In genomic region chr17:7855643-7856080, GRCh38 we compare ENCODE assay signal across 9 cellular contexts. TPM values are rescaled to one million over a fixed set of nuclear protein-coding genes. Genes with fewer than 3 reads are reported as not detected.
DNase-seq lines count a peak whose midpoint lies in the region; ATAC-seq and TF ChIP-seq lines count a peak whose summit lies in the region.
"Had no signal": no experiment of that assay in that cellular context is flagged by ENCODE, and none has a peak within 500 bp of the region (broad histone marks: within the 10 kb centered on the region; RNA-seq: fewer than 3 reads in every experiment).

No MANE protein-coding gene starts in this region.

- intact Hi-C loops in A673 (cut with micrococcal nuclease; ENCODE audit: unreplicated experiment), result no loop called here

- H3K27me3 ChIP-seq in A673 (replicated peaks; ENCODE audit: insufficient read depth, low read depth, low read length, poor library complexity) (no peaks in the 10 kb centered on the region), HUES6 (ENCODE audit: control insufficient read depth, insufficient read depth, low read length) (peaks cover 47% of the 10 kb centered on the region), ectodermal cell (ENCODE audit: control insufficient read depth, insufficient read depth, low read length, poor library complexity, severe bottlenecking) (no peaks in the 10 kb centered on the region)

- no TSS peak for BruUV-seq in A673 (replicated peaks; lab: Mats Ljungman, UMichigan)

- peaks cover 16% of the 10 kb centered on the region for H3K27me3 Mint-ChIP-seq in nephron progenitor cell (ENCODE audit: low read depth, poor library complexity)

- peak overlapping the region; percentile 93 for H3K27ac ChIP-seq in A673 (ENCODE audit: low read depth, low read length, poor library complexity, severe bottlenecking)
- H3K27ac ChIP-seq in HUES6 (ENCODE audit: low read depth, low read length), result no peak overlapping the region
- H3K27ac ChIP-seq in ectodermal cell (ENCODE audit: insufficient read depth, low read depth, low read length, poor library complexity, severe bottlenecking), result no peak overlapping the region

- ATAC-seq in HG03025 (IDR thresholded peaks at IDR 0.05; ENCODE audit: low FRiP score, unreplicated experiment), result no peak
- ATAC-seq in HG02840 (IDR thresholded peaks at IDR 0.05; ENCODE audit: low FRiP score, unreplicated experiment), result no peak

- no peak overlapping the region for H3K4me3 Mint-ChIP-seq in nephron progenitor cell

- WGBS in ectodermal cell, 2 experiments, result 1 to 2% methylated on average over 20 of the region's 20 CpGs

- peak overlapping the region; percentile 53 for H3K27ac Mint-ChIP-seq in nephron progenitor cell

- H3K9me3 Mint-ChIP-seq in nephron progenitor cell, result no peaks in the 10 kb centered on the region

- peaks cover 17% of the 10 kb centered on the region for H3K4me1 Mint-ChIP-seq in nephron progenitor cell

- peaks cover 18% of the 10 kb centered on the region for H3K4me1 ChIP-seq in A673 (ENCODE audit: insufficient read depth, low read length, poor library complexity, severe bottlenecking)
- H3K4me1 ChIP-seq in HUES6 (ENCODE audit: control insufficient read depth, insufficient read depth, low read length), result peaks cover 28% of the 10 kb centered on the region
- peaks cover 32% of the 10 kb centered on the region for H3K4me1 ChIP-seq in ectodermal cell (ENCODE audit: control insufficient read depth, insufficient read depth, low read length)

- peaks cover 32% of the 10 kb centered on the region for H3K36me3 Mint-ChIP-seq in nephron progenitor cell (ENCODE audit: low read depth)

- H3K4me3 ChIP-seq in A673 (ENCODE audit: low read depth, low read length, poor library complexity, severe bottlenecking) (peak overlapping the region; percentile 65), HUES6 (ENCODE audit: low read depth, low read length) (peak overlapping the region; percentile 79), ectodermal cell (ENCODE audit: insufficient read depth, low read depth, low read length) (peak overlapping the region; percentile 74)

- peak overlapping the region; percentile 64 for H3K9ac ChIP-seq in HUES6 (ENCODE audit: low read length)

- H3K36me3 ChIP-seq in A673 (ENCODE audit: insufficient read depth, low read length, poor library complexity, severe bottlenecking), result peaks cover 32% of the 10 kb centered on the region
- peaks cover 18% of the 10 kb centered on the region for H3K36me3 ChIP-seq in HUES6 (ENCODE audit: control insufficient read depth, insufficient read depth, low read length)
- peaks cover 13% of the 10 kb centered on the region for H3K36me3 ChIP-seq in ectodermal cell (ENCODE audit: control insufficient read depth, insufficient read depth, low read length)

- CTCF ChIA-PET in A673 (lab: Charles Lee), result interaction anchor here (0.6 kb wide), 2 partner anchors 112 to 134 kb away, joined by 5 to 8 read pairs; no protein-coding TSS in a partner anchor

- POLR2A ChIA-PET in A673 (lab: Charles Lee; ENCODE audit: low non-redundant PET), result no interaction called here

- H3K9me3 ChIP-seq in A673 (ENCODE audit: low read depth, low read length, poor library complexity, severe bottlenecking) (no peaks in the 10 kb centered on the region), HUES6 (ENCODE audit: control insufficient read depth, insufficient read depth, low read depth, low read length) (no peaks in the 10 kb centered on the region), ectodermal cell (ENCODE audit: control insufficient read depth, low read length) (no peaks in the 10 kb centered on the region)

- no peak for TF ChIP-seq CTCF in A673 (conservative IDR thresholded peaks at IDR 0.05; ENCODE audit: low read depth, low read length)
- no peak for TF ChIP-seq CTCF in nephron progenitor cell (IDR thresholded peaks at IDR 0.05)

- DNase-seq in A673 (ENCODE audit: low spot score) (no peak), nephron progenitor cell (no peak), GM19238 (ENCODE audit: insufficient read length, low spot score) (no peak), hippocampal formation (lab: John Stamatoyannopoulos, UW) (no peak)
- DNase-seq: cortex of kidney had no signal

RNA-seq across cellular contexts. Expression of gene TMEM88, which starts 0.8 kb away (rescaled TPM):
- total RNA-seq in A673 (2021), result 1.7 and 3.0 TPM in 2 replicates
- 67.3 TPM for polyA plus RNA-seq in ectodermal cell (2013, experiment 1 of 4)
- 77.7 TPM for polyA plus RNA-seq in ectodermal cell (2013, experiment 2 of 4)
- 52.8 TPM for polyA plus RNA-seq in ectodermal cell (2013, experiment 3 of 4)
- polyA plus RNA-seq in ectodermal cell (2013, experiment 4 of 4), result 61.1 TPM

RNA-seq across cellular contexts. Expression of gene NAA38, which starts 1.7 kb away (rescaled TPM):
- 64.3 and 67.7 TPM in 2 replicates for total RNA-seq in A673 (2021)
- 46.7 TPM for polyA plus RNA-seq in ectodermal cell (2013, experiment 1 of 4)
- 34.2 TPM for polyA plus RNA-seq in ectodermal cell (2013, experiment 2 of 4)
- 55.3 TPM for polyA plus RNA-seq in ectodermal cell (2013, experiment 3 of 4)
- 48.9 TPM for polyA plus RNA-seq in ectodermal cell (2013, experiment 4 of 4)

RNA-seq across cellular contexts. Expression of gene CYB5D1, which starts 2.1 kb away (rescaled TPM):
- 16.9 and 18.7 TPM in 2 replicates for total RNA-seq in A673 (2021)
- 22.6 TPM for polyA plus RNA-seq in ectodermal cell (2013, experiment 1 of 4)
- 28.3 TPM for polyA plus RNA-seq in ectodermal cell (2013, experiment 2 of 4)
- polyA plus RNA-seq in ectodermal cell (2013, experiment 3 of 4), result 13.4 TPM
- polyA plus RNA-seq in ectodermal cell (2013, experiment 4 of 4), result 16.9 TPM

RNA-seq across cellular contexts. Expression of gene KDM6B, which starts 21.6 kb away (rescaled TPM):
- total RNA-seq in A673 (2021), result 46.8 and 51.1 TPM in 2 replicates
- 30.3 TPM for polyA plus RNA-seq in ectodermal cell (2013, experiment 1 of 4)
- polyA plus RNA-seq in ectodermal cell (2013, experiment 2 of 4), result 36.4 TPM
- 32.0 TPM for polyA plus RNA-seq in ectodermal cell (2013, experiment 3 of 4)
- polyA plus RNA-seq in ectodermal cell (2013, experiment 4 of 4), result 34.0 TPM

RNA-seq across cellular contexts. Expression of gene CHD3, which starts 32.9 kb away (rescaled TPM):
- total RNA-seq in A673 (2021), result 249 and 264 TPM in 2 replicates
- 32.7 TPM for polyA plus RNA-seq in ectodermal cell (2013, experiment 1 of 4)
- polyA plus RNA-seq in ectodermal cell (2013, experiment 2 of 4), result 34.6 TPM
- polyA plus RNA-seq in ectodermal cell (2013, experiment 3 of 4), result 32.8 TPM
- 34.2 TPM for polyA plus RNA-seq in ectodermal cell (2013, experiment 4 of 4)
